ENCODE assay signal across 1 cellular context in genomic region chr1:57124768-57125446, GRCh38.
TF ChIP-seq lines count a peak whose summit lies in the region.

No MANE protein-coding gene starts in this region.

TF ChIP-seq in IMR-90, 13 proteins besides CTCF, POLR2A, EP300 and RAD21 (continued from another document):
- TF ChIP-seq MAFK (IDR thresholded peaks at IDR 0.05; ENCODE audit: low read depth, low read length) (no peak), BHLHE40 (IDR thresholded peaks at IDR 0.05; ENCODE audit: low read depth, low read length) (no peak)
